Comparison of ENCODE assay signal across 8 cellular contexts in the genomic region with DNA sequence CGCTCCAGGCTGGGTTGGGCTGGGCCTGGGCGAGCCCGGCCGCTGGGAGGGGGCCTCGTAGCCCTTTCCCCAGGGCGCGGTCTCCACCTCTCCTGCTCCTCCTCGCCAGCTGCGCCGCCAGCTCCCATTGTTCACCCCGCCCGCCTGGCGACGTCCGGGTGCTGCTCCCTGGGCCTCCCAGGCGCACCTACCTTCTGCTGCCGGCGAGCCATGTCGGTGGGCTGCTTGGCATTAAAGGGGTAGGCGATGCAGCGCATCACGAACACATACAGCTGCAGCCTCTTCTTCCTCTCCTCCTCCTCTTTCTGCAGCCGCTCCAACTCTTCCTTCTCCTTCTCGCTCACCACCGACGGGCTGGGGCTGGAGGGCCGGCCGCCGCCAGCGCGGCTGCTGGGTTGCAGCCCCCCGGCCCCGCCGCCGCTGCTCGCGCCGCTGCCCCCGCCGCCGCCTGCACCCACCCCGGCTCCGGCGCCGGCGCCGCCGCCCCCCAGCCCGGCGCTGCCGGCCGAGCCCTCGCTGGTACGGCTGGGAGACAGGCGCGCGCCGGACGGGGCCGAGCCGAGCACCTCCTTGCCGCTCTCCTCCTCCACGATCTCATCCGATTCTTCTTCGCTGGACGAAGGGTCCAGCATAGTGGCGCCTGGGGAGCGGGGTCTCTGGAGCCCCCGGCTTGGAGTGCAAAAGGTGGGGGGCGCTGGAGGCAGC. TPM values are rescaled to one million over a fixed set of nuclear protein-coding genes. Genes with fewer than 3 reads are reported as not detected.
DNase-seq lines count a peak whose midpoint lies in the region; ATAC-seq and TF ChIP-seq lines count a peak whose summit lies in the region.

No MANE protein-coding gene starts in this region.

- H3K4me3 ChIP-seq in HUES6 (ENCODE audit: low read depth, low read length): peak overlapping the region; percentile 79
- H3K4me3 ChIP-seq in Peyer's patch: peak overlapping the region; percentile 3 to 75 (median 46)
- H3K4me3 ChIP-seq in iPS-11a (ENCODE audit: low read depth, low read length): peak overlapping the region; percentile 80

- H3K4me1 Mint-ChIP-seq in stimulated activated memory B cell treated with anti-CD40 and anti-IgM and Interleukin-4, amounts not matched to agents 10 μg/mL and 1 μg/mL and 100 μg/mL, for 72 hours: peaks cover 6% of the 10 kb centered on the region

- DNase-seq in Peyer's patch (peak in 1 of 3 donors; percentile 53), NCI-H1930 (lab: John Stamatoyannopoulos, UW) (no peak)
- no peak for DNase-seq in activated CD8-positive, alpha-beta memory T cell treated with anti-CD3 and anti-CD28 coated beads for 24 hours

- peaks cover 10% of the 10 kb centered on the region for H3K4me1 ChIP-seq in HUES6 (ENCODE audit: control insufficient read depth, insufficient read depth, low read length)
- peaks cover 0 to 11% (median 1%) of the 10 kb centered on the region in 4 donors for H3K4me1 ChIP-seq in Peyer's patch

- no peak for TF ChIP-seq CTCF in Peyer's patch (IDR thresholded peaks at IDR 0.05)

- peak overlapping the region; percentile 92 for H3K9ac ChIP-seq in HUES6 (ENCODE audit: low read length)

- H3K9me3 ChIP-seq in HUES6 (ENCODE audit: control insufficient read depth, insufficient read depth, low read depth, low read length): no peaks in the 10 kb centered on the region
- peaks cover 0 to 8% (median 0%) of the 10 kb centered on the region in 4 donors for H3K9me3 ChIP-seq in Peyer's patch

- H3K36me3 ChIP-seq in HUES6 (ENCODE audit: control insufficient read depth, insufficient read depth, low read length) (no peaks in the 10 kb centered on the region), Peyer's patch (no peaks in the 10 kb centered on the region)

- H3K27me3 ChIP-seq in HUES6 (ENCODE audit: control insufficient read depth, insufficient read depth, low read length) (peaks cover 6% of the 10 kb centered on the region; the same call in 1 of the 2 replicates), Peyer's patch (no peaks in the 10 kb centered on the region)

- H3K4me3 Mint-ChIP-seq in stimulated activated memory B cell treated with anti-CD40 and anti-IgM and Interleukin-4, amounts not matched to agents 10 μg/mL and 1 μg/mL and 100 μg/mL, for 72 hours: peak overlapping the region; percentile 61

- no peaks in the 10 kb centered on the region for H3K9me3 Mint-ChIP-seq in stimulated activated memory B cell treated with anti-CD40 and anti-IgM and Interleukin-4, amounts not matched to agents 10 μg/mL and 1 μg/mL and 100 μg/mL, for 72 hours

- no peaks in the 10 kb centered on the region for H3K36me3 Mint-ChIP-seq in stimulated activated memory B cell treated with anti-CD40 and anti-IgM and Interleukin-4, amounts not matched to agents 10 μg/mL and 1 μg/mL and 100 μg/mL, for 72 hours

- H3K27ac ChIP-seq in HUES6 (ENCODE audit: low read depth, low read length): peak overlapping the region; percentile 73; the same call in 1 of the 2 replicates
- peak overlapping the region in 2 of 4 donors; percentile 15 to 73 for H3K27ac ChIP-seq in Peyer's patch

- no peak for ATAC-seq in stimulated activated memory B cell treated with anti-CD40 and anti-IgM and Interleukin-4, amounts not matched to agents 10 μg/mL and 1 μg/mL and 100 μg/mL, for 72 hours
- ATAC-seq in GM18907 (IDR thresholded peaks at IDR 0.05; ENCODE audit: unreplicated experiment) (no peak), GM18511 (IDR thresholded peaks at IDR 0.05; ENCODE audit: unreplicated experiment) (no peak)

- peaks cover 62% of the 10 kb centered on the region for H3K27me3 Mint-ChIP-seq in stimulated activated memory B cell treated with anti-CD40 and anti-IgM and Interleukin-4, amounts not matched to agents 10 μg/mL and 1 μg/mL and 100 μg/mL, for 72 hours

- TF ChIP-seq POLR2A in Peyer's patch (IDR thresholded peaks at IDR 0.05): no peak

- no peak overlapping the region for H3K27ac Mint-ChIP-seq in stimulated activated memory B cell treated with anti-CD40 and anti-IgM and Interleukin-4, amounts not matched to agents 10 μg/mL and 1 μg/mL and 100 μg/mL, for 72 hours

RNA-seq across cellular contexts. Expression of a gene that starts 0.7 kb away (rescaled TPM):
- total RNA-seq in Peyer's patch: 10 to 100 TPM in 2 of 4 donors, 1 to 10 TPM in 2; 6.4 to 29.7 (median 18.1) TPM
